Comparison of ENCODE assay signal across 22 cellular contexts in the genomic region with DNA sequence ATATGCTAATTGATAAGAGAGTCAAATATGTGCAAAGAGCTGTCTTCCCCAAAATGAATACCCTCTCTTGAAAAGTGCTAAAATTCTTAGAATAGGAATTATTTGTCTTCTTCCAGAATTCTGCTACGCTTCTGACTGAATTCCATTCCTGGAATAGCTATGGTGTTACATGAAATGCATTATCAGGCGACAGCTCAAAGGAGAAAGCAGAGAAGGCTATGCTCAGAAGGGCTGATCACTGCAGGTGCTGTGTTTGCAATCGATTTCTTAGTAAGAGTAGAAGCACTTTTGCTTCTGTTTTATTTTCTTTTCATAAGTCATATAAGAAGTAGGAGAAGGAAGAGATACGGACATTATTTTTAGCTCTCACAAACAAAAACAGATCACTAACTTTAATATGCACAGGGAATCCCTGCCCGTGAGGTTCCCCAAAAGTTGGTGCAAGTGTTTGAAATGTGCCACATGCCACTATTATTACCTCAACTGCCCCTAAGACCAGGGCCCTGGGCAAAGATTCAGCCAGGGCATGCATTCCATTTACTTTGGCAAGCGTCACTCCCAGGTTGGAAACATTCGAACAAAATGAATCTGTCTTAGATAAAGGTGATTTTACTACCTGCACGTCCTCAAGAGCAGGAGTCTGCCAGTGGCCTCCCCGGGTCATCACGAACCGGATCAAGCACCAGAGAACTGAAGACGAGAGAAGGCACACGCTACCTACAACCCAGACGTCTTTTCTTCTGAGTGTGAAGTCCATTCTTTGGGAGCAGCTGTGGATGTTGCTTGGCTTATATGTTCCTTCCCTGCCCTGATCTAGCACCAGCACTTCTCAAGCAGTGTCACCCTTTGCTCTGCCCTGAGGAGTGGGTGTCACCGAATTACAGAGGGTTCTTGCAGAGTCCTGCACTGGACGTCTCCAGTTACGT. TPM values are rescaled to one million over a fixed set of nuclear protein-coding genes. Genes with fewer than 3 reads are reported as not detected.
DNase-seq lines count a peak whose midpoint lies in the region; ATAC-seq and TF ChIP-seq lines count a peak whose summit lies in the region.
"Had no signal": no experiment of that assay in that cellular context is flagged by ENCODE, and none has a peak within 500 bp of the region (broad histone marks: within the 10 kb centered on the region; RNA-seq: fewer than 3 reads in every experiment).

No MANE protein-coding gene starts in this region.

- H3K27me3 Mint-ChIP-seq in nephron progenitor cell (ENCODE audit: low read depth, poor library complexity), result no peaks in the 10 kb centered on the region
- H3K27me3 Mint-ChIP-seq in natural killer cell (ENCODE audit: low read depth in 2 of 2), result peaks cover 4 to 6% of the 10 kb centered on the region in 2 donors
- H3K27me3 Mint-ChIP-seq in activated naive CD4-positive, alpha-beta T cell treated with anti-CD3 and anti-CD28 coated beads for 36 hours (ENCODE audit: low read depth), result no peaks in the 10 kb centered on the region

- H3K36me3 Mint-ChIP-seq in nephron progenitor cell (ENCODE audit: low read depth) (no peaks in the 10 kb centered on the region), natural killer cell (no peaks in the 10 kb centered on the region)
- no peaks in the 10 kb centered on the region for H3K36me3 Mint-ChIP-seq in activated naive CD4-positive, alpha-beta T cell treated with anti-CD3 and anti-CD28 coated beads for 36 hours (ENCODE audit: low read depth)
- H3K36me3 Mint-ChIP-seq: activated naive CD8-positive, alpha-beta T cell treated with anti-CD3 and anti-CD28 coated beads, Interleukin-2, amount 10 ng/mL, durations not matched to agents 7 days and 5 days; naive B cell; stimulated activated effector memory CD8-positive, alpha-beta T cell treated with anti-CD3 and anti-CD28 coated beads, Interleukin-12 subunit alpha, Interleukin-12 subunit beta, amount 100 ng/mL, for 72 hours had no signal

- no peaks in the 10 kb centered on the region for H3K36me3 ChIP-seq in BLaER1 treated with 17β-estradiol and CSF1 and Interleukin-3, amounts not matched to agents 10 nM and 100 nM
- no peaks in the 10 kb centered on the region for H3K36me3 ChIP-seq in left ventricle myocardium inferior
- H3K36me3 ChIP-seq: MG63, upper lobe of left lung had no signal

- no peak overlapping the region for H3K4me3 ChIP-seq in BLaER1 treated with 17β-estradiol and CSF1 and Interleukin-3, amounts not matched to agents 10 nM and 100 nM
- H3K4me3 ChIP-seq in left ventricle myocardium inferior, result peak overlapping the region; percentile 57
- H3K4me3 ChIP-seq: A549, MG63, SK-N-MC, upper lobe of left lung had no signal

- H3K4me3 Mint-ChIP-seq in nephron progenitor cell (peak overlapping the region; percentile 53), natural killer cell (no peak overlapping the region)
- H3K4me3 Mint-ChIP-seq in activated naive CD4-positive, alpha-beta T cell treated with anti-CD3 and anti-CD28 coated beads for 36 hours, result no peak overlapping the region
- H3K4me3 Mint-ChIP-seq: activated naive CD8-positive, alpha-beta T cell treated with anti-CD3 and anti-CD28 coated beads, Interleukin-2, amount 10 ng/mL, durations not matched to agents 7 days and 5 days; stimulated activated effector memory CD8-positive, alpha-beta T cell treated with anti-CD3 and anti-CD28 coated beads, Interleukin-12 subunit alpha, Interleukin-12 subunit beta, amount 100 ng/mL, for 72 hours; T-helper 17 cell had no signal

- peaks cover 61% of the 10 kb centered on the region for H3K4me1 Mint-ChIP-seq in nephron progenitor cell
- H3K4me1 Mint-ChIP-seq in natural killer cell, result no peaks in the 10 kb centered on the region
- H3K4me1 Mint-ChIP-seq in activated naive CD4-positive, alpha-beta T cell treated with anti-CD3 and anti-CD28 coated beads for 36 hours (ENCODE audit: low read depth), result no peaks in the 10 kb centered on the region
- H3K4me1 Mint-ChIP-seq: activated naive CD8-positive, alpha-beta T cell treated with anti-CD3 and anti-CD28 coated beads, Interleukin-2, amount 10 ng/mL, durations not matched to agents 7 days and 5 days; naive B cell; stimulated activated effector memory CD8-positive, alpha-beta T cell treated with anti-CD3 and anti-CD28 coated beads, Interleukin-12 subunit alpha, Interleukin-12 subunit beta, amount 100 ng/mL, for 72 hours; T-helper 17 cell had no signal

- intact Hi-C loops in left ventricle myocardium inferior (cut with micrococcal nuclease) (no loop called here), natural killer cell (cut with micrococcal nuclease) (no loop called here)
- intact Hi-C loops in activated naive CD4-positive, alpha-beta T cell treated with anti-CD3 and anti-CD28 coated beads for 36 hours (cut with micrococcal nuclease), result no loop called here

- no peak for TF ChIP-seq CTCF in left ventricle myocardium inferior (IDR thresholded peaks at IDR 0.05; ENCODE audit: borderline replicate concordance)
- no peak for TF ChIP-seq CTCF in nephron progenitor cell (IDR thresholded peaks at IDR 0.05)
- TF ChIP-seq CTCF in natural killer cell (IDR thresholded peaks at IDR 0.05), result no peak

- ATAC-seq in natural killer cell, result no peak
- ATAC-seq: stimulated activated effector memory CD8-positive, alpha-beta T cell treated with anti-CD3 and anti-CD28 coated beads, Interleukin-12 subunit alpha, Interleukin-12 subunit beta, amount 100 ng/mL, for 72 hours; T-helper 17 cell had no signal

- no peak overlapping the region for H3K27ac Mint-ChIP-seq in nephron progenitor cell
- H3K27ac Mint-ChIP-seq in natural killer cell, result no peak overlapping the region
- H3K27ac Mint-ChIP-seq in activated naive CD4-positive, alpha-beta T cell treated with anti-CD3 and anti-CD28 coated beads for 36 hours, result no peak overlapping the region
- H3K27ac Mint-ChIP-seq: activated naive CD8-positive, alpha-beta T cell treated with anti-CD3 and anti-CD28 coated beads, Interleukin-2, amount 10 ng/mL, durations not matched to agents 7 days and 5 days; stimulated activated effector memory CD8-positive, alpha-beta T cell treated with anti-CD3 and anti-CD28 coated beads, Interleukin-12 subunit alpha, Interleukin-12 subunit beta, amount 100 ng/mL, for 72 hours; T-helper 17 cell had no signal

- peaks cover 0 to 36% (median 23%) of the 10 kb centered on the region in 10 experiments; a peak in 14 of 20 replicates for H3K4me1 ChIP-seq in BLaER1 treated with 17β-estradiol and CSF1 and Interleukin-3, amounts not matched to agents 10 nM and 100 nM
- peaks cover 30% of the 10 kb centered on the region for H3K4me1 ChIP-seq in left ventricle myocardium inferior
- H3K4me1 ChIP-seq: A549 had no signal

- H3K9me3 Mint-ChIP-seq in nephron progenitor cell, result no peaks in the 10 kb centered on the region
- no peaks in the 10 kb centered on the region for H3K9me3 Mint-ChIP-seq in natural killer cell
- H3K9me3 Mint-ChIP-seq in activated naive CD4-positive, alpha-beta T cell treated with anti-CD3 and anti-CD28 coated beads for 36 hours, result no peaks in the 10 kb centered on the region
- H3K9me3 Mint-ChIP-seq: activated naive CD8-positive, alpha-beta T cell treated with anti-CD3 and anti-CD28 coated beads, Interleukin-2, amount 10 ng/mL, durations not matched to agents 7 days and 5 days; naive B cell; stimulated activated effector memory CD8-positive, alpha-beta T cell treated with anti-CD3 and anti-CD28 coated beads, Interleukin-12 subunit alpha, Interleukin-12 subunit beta, amount 100 ng/mL, for 72 hours had no signal

- CTCF ChIA-PET in activated naive CD4-positive, alpha-beta T cell treated with anti-CD3 and anti-CD28 coated beads for 36 hours (lab: Charles Lee), result interaction anchor here (0.7 to 1.3 kb wide), 2 partner anchors 14 to 29 kb away, joined by 3 read pairs; no protein-coding TSS in a partner anchor

- H3K4me2 ChIP-seq in BLaER1 treated with 17β-estradiol and CSF1 and Interleukin-3, amounts not matched to agents 10 nM and 100 nM, result peak overlapping the region in 7 of 11 experiments; percentile 3 to 60 (median 50); a peak in 11 of 22 replicates
- H3K4me2 ChIP-seq: A549 had no signal

- no peaks in the 10 kb centered on the region for H3K9me3 ChIP-seq in BLaER1 treated with 17β-estradiol and CSF1 and Interleukin-3, amounts not matched to agents 10 nM and 100 nM (replicated peaks in 1 of 11)
- no peaks in the 10 kb centered on the region for H3K9me3 ChIP-seq in left ventricle myocardium inferior (replicated peaks)
- H3K9me3 ChIP-seq: A549, MG63, upper lobe of left lung had no signal

- no peaks in the 10 kb centered on the region for H3K27me3 ChIP-seq in BLaER1 treated with 17β-estradiol and CSF1 and Interleukin-3, amounts not matched to agents 10 nM and 100 nM
- no peaks in the 10 kb centered on the region for H3K27me3 ChIP-seq in left ventricle myocardium inferior (ENCODE audit: low read depth)
- H3K27me3 ChIP-seq: MG63, upper lobe of left lung had no signal

- H4K20me1 ChIP-seq in BLaER1 treated with 17β-estradiol and CSF1 and Interleukin-3, amounts not matched to agents 10 nM and 100 nM, result no peaks in the 10 kb centered on the region

- DNase-seq in cerebellar cortex (ENCODE audit: low spot score) (peak; percentile 58), left ventricle myocardium inferior (no peak), nephron progenitor cell (no peak), natural killer cell (no peak), DMS79 treated with DMSO at 0.1 percent for 48 hours (lab: John Stamatoyannopoulos, UW) (no peak)
- no peak for DNase-seq in activated naive CD4-positive, alpha-beta T cell treated with anti-CD3 and anti-CD28 coated beads for 36 hours
- DNase-seq in effector CD8-positive, alpha-beta T cell (lab: John Stamatoyannopoulos, UW), result no peak
- DNase-seq: activated CD4-positive, alpha-beta T cell treated with anti-CD3 and anti-CD28 coated beads for 4 hours; activated effector memory CD4-positive, alpha-beta T cell treated with anti-CD3 and anti-CD28 coated beads, Interleukin-2, amount 50 U/mL, for 16 hours; activated naive CD8-positive, alpha-beta T cell treated with anti-CD3 and anti-CD28 coated beads, Interleukin-2, amount 10 ng/mL, durations not matched to agents 7 days and 5 days; activated T-cell treated with anti-CD3 and anti-CD28 coated beads, Interleukin-2, amount 50 U/mL, for 1 hour; DMS153; mesendoderm; MG63; naive B cell; stimulated activated CD4-positive, alpha-beta T cell treated with anti-CD3 and anti-CD28 coated beads, Interleukin-4, amount 100 ng/mL, for 24 hours; T-helper 17 cell; upper lobe of left lung had no signal

- no peak overlapping the region for H3K9ac ChIP-seq in BLaER1 treated with 17β-estradiol and CSF1 and Interleukin-3, amounts not matched to agents 10 nM and 100 nM

- no peak overlapping the region for H3K27ac ChIP-seq in BLaER1 treated with 17β-estradiol and CSF1 and Interleukin-3, amounts not matched to agents 10 nM and 100 nM
- peak overlapping the region; percentile 93 for H3K27ac ChIP-seq in left ventricle myocardium inferior (replicated peaks)
- H3K27ac ChIP-seq: A549, SK-N-MC, upper lobe of left lung had no signal

RNA-seq across cellular contexts. Expression of gene MYLK4, which starts 7.2 kb away (rescaled TPM):
- total RNA-seq in left ventricle myocardium inferior (1.2 TPM), natural killer cell (1 to 10 TPM in 1 of 3 donors, under 1 TPM in 2; 0.45 to 1.1 (median 0.88) TPM)
- total RNA-seq in activated naive CD4-positive, alpha-beta T cell treated with anti-CD3 and anti-CD28 coated beads for 36 hours, result under 1 TPM in 1 of 2 experiments, not detected in 1; 0.07 TPM

RNA-seq across cellular contexts. Expression of gene WRNIP1, which starts 21.6 kb away (rescaled TPM):
- total RNA-seq in left ventricle myocardium inferior (39.4 TPM), natural killer cell (10 to 100 TPM; 27.9 to 34.8 (median 30.5) TPM)
- total RNA-seq in activated naive CD4-positive, alpha-beta T cell treated with anti-CD3 and anti-CD28 coated beads for 36 hours, result 10 to 100 TPM; 19.2 to 21.7 TPM
